In the genomic region with DNA sequence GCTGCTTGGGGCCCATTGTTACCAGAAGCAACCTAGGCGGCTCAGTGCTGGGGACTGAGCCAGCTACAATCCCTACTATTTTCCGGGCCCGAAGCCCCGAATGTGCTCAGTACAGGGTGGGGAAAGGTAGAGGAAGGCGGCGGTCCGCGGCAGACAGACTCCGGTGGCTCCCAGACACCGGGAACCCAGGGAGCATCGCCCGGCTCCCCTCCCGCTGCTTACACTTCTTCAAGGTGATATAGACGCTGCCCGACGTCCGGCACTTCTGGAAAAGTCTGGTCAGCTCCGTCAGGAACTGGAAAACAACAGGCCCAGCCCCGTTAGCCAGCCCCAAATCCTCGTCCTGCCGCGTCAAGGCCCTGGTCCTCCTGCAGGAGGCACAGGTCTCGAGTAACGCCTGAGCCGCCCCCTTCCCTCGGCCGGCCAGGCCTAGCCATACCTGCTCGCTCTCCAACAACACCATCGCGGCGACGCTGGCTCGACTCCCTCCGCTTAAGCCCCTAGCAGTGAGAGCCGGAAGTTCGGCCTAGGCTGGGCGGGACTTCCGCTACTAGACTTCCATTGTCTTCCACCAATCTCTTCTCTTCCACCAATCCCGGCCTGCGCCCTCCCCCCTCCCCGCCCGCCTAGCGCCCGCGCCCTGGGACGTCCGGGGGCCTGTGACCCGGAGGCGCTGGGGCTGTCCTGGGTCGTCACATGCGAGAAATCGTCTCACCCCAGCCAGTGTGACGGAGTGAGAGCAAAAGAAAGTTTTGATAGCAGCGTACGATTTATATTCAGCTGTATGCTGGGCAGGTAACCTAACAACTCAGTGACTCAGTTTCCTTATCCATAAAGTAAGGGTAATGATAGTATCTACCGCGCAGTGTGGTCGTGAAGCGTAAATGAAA, we compare ENCODE assay signal across 1 cellular context.
TF ChIP-seq lines count a peak whose summit lies in the region.

SRP14 (minus strand) TSS at position 528 of the 890 bp plus-strand sequence; CDS start at position 463, 65 bp downstream.

TF ChIP-seq in K562, 482 proteins besides CTCF, POLR2A, EP300 and RAD21 (continued from another document and continues in another):
- TF ChIP-seq ILK (tag; IDR thresholded peaks at IDR 0.05; ENCODE audit: borderline replicate concordance, low read depth) (no peak), FOXK2 (conservative IDR thresholded peaks at IDR 0.05 in 1 of 2, IDR thresholded peaks at IDR 0.05 in 1 of 2; ENCODE audit: low read depth in 2 of 2) (no peak; a peak in 1 of 4 replicates), ZNF324 (CRISPR knock-in tag; IDR thresholded peaks at IDR 0.05) (no peak), TCF3 (CRISPR knock-in tag; IDR thresholded peaks at IDR 0.05) (0 out of 2 replicates have a peak, but pooled peaks have one; percentile 11), WHSC1 (IDR thresholded peaks at IDR 0.05; ENCODE audit: low read length) (no peak), TAF9B (IDR thresholded peaks at IDR 0.05; ENCODE audit: partially characterized antibody) (peak; percentile 78), FOS (IDR thresholded peaks at IDR 0.05; ENCODE audit: extremely low read depth, insufficient read length) (peak; percentile 23), CREBBP (IDR thresholded peaks at IDR 0.05; ENCODE audit: low read depth, low read length) (no peak), USF2 (CRISPR knock-in tag; IDR thresholded peaks at IDR 0.05) (no peak; the same call in 1 of the 2 replicates), ZBTB2 (IDR thresholded peaks at IDR 0.05) (no peak; the same call in 1 of the 2 replicates), POLR2AphosphoS5 (IDR thresholded peaks at IDR 0.05; ENCODE audit: control insufficient read depth, insufficient read depth, low read depth, low read length) (peak; percentile 91), GABPA (tag; conservative IDR thresholded peaks at IDR 0.05; ENCODE audit: low read depth) (peak; percentile 97), COPS2 (conservative IDR thresholded peaks at IDR 0.05) (no peak), SUPT5H (IDR thresholded peaks at IDR 0.05) (peak; percentile 94), ZNF232 (CRISPR knock-in tag; IDR thresholded peaks at IDR 0.05) (peak; percentile 49; the same call in 1 of the 2 replicates), SMAD4 (CRISPR knock-in tag; conservative IDR thresholded peaks at IDR 0.05) (peak; percentile 46; the same call in 1 of the 2 replicates), TAL1 (IDR thresholded peaks at IDR 0.05) (no peak), SMARCC2 (IDR thresholded peaks at IDR 0.05; ENCODE audit: low read depth) (no peak), ZNF398 (CRISPR knock-in tag; IDR thresholded peaks at IDR 0.05) (no peak), SPI1 (IDR thresholded peaks at IDR 0.05; ENCODE audit: borderline replicate concordance, low read depth, low read length) (0 out of 2 replicates have a peak, but pooled peaks have one; percentile 21), DNMT1 (IDR thresholded peaks at IDR 0.05) (no peak), ETS2 (tag; IDR thresholded peaks at IDR 0.05; ENCODE audit: borderline replicate concordance, poor library complexity, severe bottlenecking) (no peak), ZNF316 (IDR thresholded peaks at IDR 0.05) (peak; percentile 38), ZZZ3 (IDR thresholded peaks at IDR 0.05) (0 out of 2 replicates have a peak, but pooled peaks have one; percentile 42), HOXB6 (CRISPR knock-in tag; IDR thresholded peaks at IDR 0.05; ENCODE audit: borderline replicate concordance) (no peak), HMGN3 (IDR thresholded peaks at IDR 0.05; ENCODE audit: borderline replicate concordance, extremely low read depth, insufficient read length, low read depth, low read length) (peak; percentile 58), ZC3H11A (IDR thresholded peaks at IDR 0.05; ENCODE audit: low read depth, low read length) (no peak), PHF20 (IDR thresholded peaks at IDR 0.05; ENCODE audit: partially characterized antibody) (peak; percentile 89), CBFA2T2 (conservative IDR thresholded peaks at IDR 0.05) (no peak), CBX3 (IDR thresholded peaks at IDR 0.05; ENCODE audit: borderline replicate concordance in 1 of 2, low read length in 2 of 2) (no peak), TAF1 (IDR thresholded peaks at IDR 0.05; ENCODE audit: control insufficient read depth, extremely low read depth, insufficient read depth, low read length, severe bottlenecking) (peak; percentile 87), ZNF41 (CRISPR knock-in tag; conservative IDR thresholded peaks at IDR 0.05) (no peak), CHD2 (IDR thresholded peaks at IDR 0.05; ENCODE audit: low read depth, low read length) (peak; percentile 39; the same call in 1 of the 2 replicates), CBX1 (IDR thresholded peaks at IDR 0.05; ENCODE audit: low read depth) (0 out of 2 replicates have a peak, but pooled peaks have one; percentile 34), KDM5B (IDR thresholded peaks at IDR 0.05; ENCODE audit: insufficient replicate concordance, low read depth, low read length) (peak; percentile 83), ZNF3 (CRISPR knock-in tag; IDR thresholded peaks at IDR 0.05) (no peak), CUX1 (CRISPR knock-in tag; IDR thresholded peaks at IDR 0.05) (no peak), NCOA1 (IDR thresholded peaks at IDR 0.05; ENCODE audit: low read depth) (no peak), ZNF511 (CRISPR knock-in tag; IDR thresholded peaks at IDR 0.05) (peak; percentile 26; the same call in 1 of the 2 replicates), CREM (IDR thresholded peaks at IDR 0.05; ENCODE audit: low read depth) (peak; percentile 62), ATF1 (CRISPR knock-in tag; IDR thresholded peaks at IDR 0.05) (no peak), ATF1 (tag; IDR thresholded peaks at IDR 0.05) (peak; percentile 70), DPF2 (IDR thresholded peaks at IDR 0.05) (peak; percentile 27; the same call in 1 of the 2 replicates), KLF6 (CRISPR knock-in tag; IDR thresholded peaks at IDR 0.05; ENCODE audit: borderline replicate concordance) (no peak), ZNF431 (CRISPR knock-in tag; IDR thresholded peaks at IDR 0.05) (no peak; the same call in none of the 2 replicates), FOXK1 (CRISPR knock-in tag; IDR thresholded peaks at IDR 0.05; ENCODE audit: borderline replicate concordance) (0 out of 2 replicates have a peak, but pooled peaks have one; percentile 20), PPARD (CRISPR knock-in tag; IDR thresholded peaks at IDR 0.05) (no peak), RFX5 (IDR thresholded peaks at IDR 0.05; ENCODE audit: low read depth, low read length) (no peak), MBD2 (IDR thresholded peaks at IDR 0.05; ENCODE audit: borderline replicate concordance, low read depth) (peak; percentile 76), POLR2AphosphoS2 (IDR thresholded peaks at IDR 0.05; ENCODE audit: low read length) (peak; percentile 46; the same call in 1 of the 2 replicates), STAT5B (CRISPR knock-in tag; IDR thresholded peaks at IDR 0.05) (no peak), SOX6 (IDR thresholded peaks at IDR 0.05) (peak; percentile 85), GTF2F1 (IDR thresholded peaks at IDR 0.05; ENCODE audit: low read depth, low read length) (peak; percentile 48; the same call in 1 of the 2 replicates), CTBP1 (IDR thresholded peaks at IDR 0.05; ENCODE audit: borderline replicate concordance) (peak; percentile 35; the same call in 1 of the 2 replicates), PHB2 (IDR thresholded peaks at IDR 0.05; ENCODE audit: low read depth) (no peak)
- TF ChIP-seq, protein P1, sequence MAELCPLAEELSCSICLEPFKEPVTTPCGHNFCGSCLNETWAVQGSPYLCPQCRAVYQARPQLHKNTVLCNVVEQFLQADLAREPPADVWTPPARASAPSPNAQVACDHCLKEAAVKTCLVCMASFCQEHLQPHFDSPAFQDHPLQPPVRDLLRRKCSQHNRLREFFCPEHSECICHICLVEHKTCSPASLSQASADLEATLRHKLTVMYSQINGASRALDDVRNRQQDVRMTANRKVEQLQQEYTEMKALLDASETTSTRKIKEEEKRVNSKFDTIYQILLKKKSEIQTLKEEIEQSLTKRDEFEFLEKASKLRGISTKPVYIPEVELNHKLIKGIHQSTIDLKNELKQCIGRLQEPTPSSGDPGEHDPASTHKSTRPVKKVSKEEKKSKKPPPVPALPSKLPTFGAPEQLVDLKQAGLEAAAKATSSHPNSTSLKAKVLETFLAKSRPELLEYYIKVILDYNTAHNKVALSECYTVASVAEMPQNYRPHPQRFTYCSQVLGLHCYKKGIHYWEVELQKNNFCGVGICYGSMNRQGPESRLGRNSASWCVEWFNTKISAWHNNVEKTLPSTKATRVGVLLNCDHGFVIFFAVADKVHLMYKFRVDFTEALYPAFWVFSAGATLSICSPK (IDR thresholded peaks at IDR 0.05; ENCODE audit: borderline replicate concordance): no peak
- TF ChIP-seq, protein P2, sequence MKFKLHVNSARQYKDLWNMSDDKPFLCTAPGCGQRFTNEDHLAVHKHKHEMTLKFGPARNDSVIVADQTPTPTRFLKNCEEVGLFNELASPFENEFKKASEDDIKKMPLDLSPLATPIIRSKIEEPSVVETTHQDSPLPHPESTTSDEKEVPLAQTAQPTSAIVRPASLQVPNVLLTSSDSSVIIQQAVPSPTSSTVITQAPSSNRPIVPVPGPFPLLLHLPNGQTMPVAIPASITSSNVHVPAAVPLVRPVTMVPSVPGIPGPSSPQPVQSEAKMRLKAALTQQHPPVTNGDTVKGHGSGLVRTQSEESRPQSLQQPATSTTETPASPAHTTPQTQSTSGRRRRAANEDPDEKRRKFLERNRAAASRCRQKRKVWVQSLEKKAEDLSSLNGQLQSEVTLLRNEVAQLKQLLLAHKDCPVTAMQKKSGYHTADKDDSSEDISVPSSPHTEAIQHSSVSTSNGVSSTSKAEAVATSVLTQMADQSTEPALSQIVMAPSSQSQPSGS (CRISPR knock-in tag; IDR thresholded peaks at IDR 0.05): no peak
